Comparison of ENCODE assay signal across 32 cellular contexts in genomic region chr3:103899328-103899727, GRCh38.
"Had no signal": no experiment of that assay in that cellular context is flagged by ENCODE, and none has a peak within 500 bp of the region (broad histone marks: within the 10 kb centered on the region; RNA-seq: fewer than 3 reads in every experiment).

No MANE protein-coding gene starts in this region.

- DNase-seq: dermis blood vessel endothelial cell; effector memory CD4-positive, alpha-beta T cell; erythroblast; esophagus squamous epithelium; foreskin melanocyte; glutamatergic neuron; heart right ventricle; hypothalamus; immature natural killer cell; islet precursor cell; mucosa of descending colon; naive B cell; nucleus accumbens; sigmoid colon; stimulated activated CD4-positive, alpha-beta T cell treated with anti-CD3 and anti-CD28 coated beads, Interleukin-2, amount 100 ng/mL, for 24 hours; stimulated activated CD4-positive, alpha-beta T cell treated with anti-CD3 and anti-CD28 coated beads, Interleukin-4, amount 100 ng/mL, for 24 hours; stimulated activated naive CD8-positive, alpha-beta T cell treated with anti-CD3 and anti-CD28 coated beads, Interleukin-15, Interleukin-2, amounts not matched to agents 100 U/mL and 50 U/mL, for 24 hours; substantia nigra; testis had no signal

- H3K27me3 ChIP-seq: esophagus squamous epithelium, heart right ventricle, neural progenitor cell, right atrium auricular region, sigmoid colon, testis, tibial artery had no signal

- H3K27ac ChIP-seq: coronary artery, esophagus squamous epithelium, heart right ventricle, neural progenitor cell, prostate gland, right atrium auricular region, sigmoid colon, testis, tibial artery had no signal

- H3K36me3 Mint-ChIP-seq: immature natural killer cell; memory B cell; mesothelial cell of epicardium; naive B cell; natural killer cell treated with Interleukin-12 subunit alpha and Interleukin-12 subunit beta and Interleukin-15 and Interleukin-18, amount 100 ng/mL, for 72 hours; neural progenitor cell; stimulated activated memory B cell treated with anti-CD40 and anti-IgM and Interleukin-4, amounts not matched to agents 10 μg/mL and 1 μg/mL and 100 μg/mL, for 72 hours; type B pancreatic cell had no signal

- H3K9me3 Mint-ChIP-seq: memory B cell; naive B cell; neural progenitor cell; stimulated activated memory B cell treated with anti-CD40 and anti-IgM and Interleukin-4, amounts not matched to agents 10 μg/mL and 1 μg/mL and 100 μg/mL, for 72 hours; type B pancreatic cell had no signal

- ATAC-seq: heart right ventricle; left lobe of liver; mucosa of descending colon; natural killer cell treated with Interleukin-12 subunit alpha and Interleukin-12 subunit beta and Interleukin-15 and Interleukin-18, amount 100 ng/mL, for 72 hours; stimulated activated memory B cell treated with anti-CD40 and anti-IgM and Interleukin-4, amounts not matched to agents 10 μg/mL and 1 μg/mL and 100 μg/mL, for 72 hours; stimulated activated naive CD8-positive, alpha-beta T cell treated with anti-CD3 and anti-CD28 coated beads, Interleukin-15, Interleukin-2, amounts not matched to agents 100 U/mL and 50 U/mL, for 24 hours had no signal

- H3K4me3 ChIP-seq: coronary artery, esophagus squamous epithelium, heart right ventricle, lung, mucosa of descending colon, neural progenitor cell, prostate gland, right atrium auricular region, sigmoid colon, testis, tibial artery had no signal

- H3K9me3 ChIP-seq: esophagus squamous epithelium, heart right ventricle, mucosa of descending colon, prostate gland, right atrium auricular region, sigmoid colon, testis, tibial artery had no signal

- H3K9ac ChIP-seq: neural progenitor cell had no signal

- H3K27me3 Mint-ChIP-seq: memory B cell; naive B cell; natural killer cell treated with Interleukin-12 subunit alpha and Interleukin-12 subunit beta and Interleukin-15 and Interleukin-18, amount 100 ng/mL, for 72 hours; stimulated activated memory B cell treated with anti-CD40 and anti-IgM and Interleukin-4, amounts not matched to agents 10 μg/mL and 1 μg/mL and 100 μg/mL, for 72 hours; type B pancreatic cell had no signal

- H3K4me3 Mint-ChIP-seq: immature natural killer cell; memory B cell; mesothelial cell of epicardium; naive B cell; natural killer cell treated with Interleukin-12 subunit alpha and Interleukin-12 subunit beta and Interleukin-15 and Interleukin-18, amount 100 ng/mL, for 72 hours; neural progenitor cell; stimulated activated memory B cell treated with anti-CD40 and anti-IgM and Interleukin-4, amounts not matched to agents 10 μg/mL and 1 μg/mL and 100 μg/mL, for 72 hours; type B pancreatic cell had no signal

- H3K36me3 ChIP-seq: esophagus squamous epithelium, heart right ventricle, neural progenitor cell, prostate gland, right atrium auricular region, sigmoid colon, tibial artery had no signal

- FAIRE-seq: endometrium had no signal

- H3K4me1 ChIP-seq: esophagus squamous epithelium, heart right ventricle, neural progenitor cell, prostate gland, right atrium auricular region, sigmoid colon, testis, tibial artery had no signal

- H3K27ac Mint-ChIP-seq: immature natural killer cell; memory B cell; mesothelial cell of epicardium; naive B cell; natural killer cell treated with Interleukin-12 subunit alpha and Interleukin-12 subunit beta and Interleukin-15 and Interleukin-18, amount 100 ng/mL, for 72 hours; neural progenitor cell; stimulated activated memory B cell treated with anti-CD40 and anti-IgM and Interleukin-4, amounts not matched to agents 10 μg/mL and 1 μg/mL and 100 μg/mL, for 72 hours; type B pancreatic cell had no signal

- H3K4me1 Mint-ChIP-seq: immature natural killer cell; memory B cell; mesothelial cell of epicardium; naive B cell; neural progenitor cell; stimulated activated memory B cell treated with anti-CD40 and anti-IgM and Interleukin-4, amounts not matched to agents 10 μg/mL and 1 μg/mL and 100 μg/mL, for 72 hours had no signal

- H2AFZ ChIP-seq: neural progenitor cell had no signal

- H3K4me2 ChIP-seq: neural progenitor cell had no signal
